Comparison of ENCODE assay signal across 8 cellular contexts in genomic region chr3:53618946-53619345, GRCh38.
"Had no signal": no experiment of that assay in that cellular context is flagged by ENCODE, and none has a peak within 500 bp of the region (broad histone marks: within the 10 kb centered on the region; RNA-seq: fewer than 3 reads in every experiment).

No MANE protein-coding gene starts in this region.

- FAIRE-seq: H1, H54, HepG2 had no signal

- H3K27ac ChIP-seq: HL-60 had no signal

- DNase-seq: H9, HCEC 1CT had no signal

- H3K4me3 Mint-ChIP-seq: GM23338, H9, IgD-negative memory B cell had no signal

- H3K27me3 Mint-ChIP-seq: IgD-negative memory B cell had no signal

- H3K9me3 Mint-ChIP-seq: GM23338, H9, IgD-negative memory B cell had no signal

- H3K27ac Mint-ChIP-seq: GM23338, IgD-negative memory B cell had no signal

- H3K36me3 Mint-ChIP-seq: IgD-negative memory B cell had no signal

- ATAC-seq: GM23338, HepG2 had no signal

- H3K4me3 ChIP-seq: GM23338 had no signal
